In genomic region chr16:72769876-72770275, GRCh38 we compare ENCODE assay signal across 19 cellular contexts.
"Had no signal": no experiment of that assay in that cellular context is flagged by ENCODE, and none has a peak within 500 bp of the region (broad histone marks: within the 10 kb centered on the region; RNA-seq: fewer than 3 reads in every experiment).

No MANE protein-coding gene starts in this region.

- H3K4me3 Mint-ChIP-seq: naive thymus-derived CD8-positive, alpha-beta T cell; stimulated activated memory B cell treated with anti-CD40 and anti-IgM and Interleukin-4, amounts not matched to agents 10 μg/mL and 1 μg/mL and 100 μg/mL, for 72 hours; stimulated activated naive CD8-positive, alpha-beta T cell treated with anti-CD3 and anti-CD28 coated beads, Interleukin-15, amount 100 ng/mL, for 72 hours had no signal

- H3K4me1 Mint-ChIP-seq: stimulated activated memory B cell treated with anti-CD40 and anti-IgM and Interleukin-4, amounts not matched to agents 10 μg/mL and 1 μg/mL and 100 μg/mL, for 72 hours; stimulated activated naive CD8-positive, alpha-beta T cell treated with anti-CD3 and anti-CD28 coated beads, Interleukin-15, amount 100 ng/mL, for 72 hours had no signal

- H3K27ac Mint-ChIP-seq: stimulated activated memory B cell treated with anti-CD40 and anti-IgM and Interleukin-4, amounts not matched to agents 10 μg/mL and 1 μg/mL and 100 μg/mL, for 72 hours; stimulated activated naive CD8-positive, alpha-beta T cell treated with anti-CD3 and anti-CD28 coated beads, Interleukin-15, amount 100 ng/mL, for 72 hours had no signal

- DNase-seq: effector memory CD4-positive, alpha-beta T cell; heart left ventricle; hippocampal formation; kidney glomerular epithelial cell; mucosa of descending colon; naive thymus-derived CD8-positive, alpha-beta T cell; psoas muscle; retina; right lobe of liver; stimulated activated CD4-positive, alpha-beta T cell treated with anti-CD3 and anti-CD28 coated beads, Interleukin-15, amount 100 ng/mL, for 24 hours; stimulated activated CD4-positive, alpha-beta T cell treated with anti-CD3 and anti-CD28 coated beads, Interleukin-1b, Interleukin-23, amount 100 ng/mL, for 48 hours; stimulated activated CD4-positive, alpha-beta T cell treated with anti-CD3 and anti-CD28 coated beads, Interleukin-4, amount 100 ng/mL, for 24 hours; stimulated activated naive CD8-positive, alpha-beta T cell treated with anti-CD3 and anti-CD28 coated beads, Interleukin-15, amount 100 ng/mL, for 72 hours; testis; upper lobe of right lung had no signal

- H3K27me3 Mint-ChIP-seq: stimulated activated memory B cell treated with anti-CD40 and anti-IgM and Interleukin-4, amounts not matched to agents 10 μg/mL and 1 μg/mL and 100 μg/mL, for 72 hours; stimulated activated naive CD8-positive, alpha-beta T cell treated with anti-CD3 and anti-CD28 coated beads, Interleukin-15, amount 100 ng/mL, for 72 hours had no signal

- H3K4me3 ChIP-seq: esophagus muscularis mucosa, heart left ventricle, mucosa of descending colon, psoas muscle, right lobe of liver, testis, tibial nerve, upper lobe of right lung, vagina had no signal
